In the genomic region with DNA sequence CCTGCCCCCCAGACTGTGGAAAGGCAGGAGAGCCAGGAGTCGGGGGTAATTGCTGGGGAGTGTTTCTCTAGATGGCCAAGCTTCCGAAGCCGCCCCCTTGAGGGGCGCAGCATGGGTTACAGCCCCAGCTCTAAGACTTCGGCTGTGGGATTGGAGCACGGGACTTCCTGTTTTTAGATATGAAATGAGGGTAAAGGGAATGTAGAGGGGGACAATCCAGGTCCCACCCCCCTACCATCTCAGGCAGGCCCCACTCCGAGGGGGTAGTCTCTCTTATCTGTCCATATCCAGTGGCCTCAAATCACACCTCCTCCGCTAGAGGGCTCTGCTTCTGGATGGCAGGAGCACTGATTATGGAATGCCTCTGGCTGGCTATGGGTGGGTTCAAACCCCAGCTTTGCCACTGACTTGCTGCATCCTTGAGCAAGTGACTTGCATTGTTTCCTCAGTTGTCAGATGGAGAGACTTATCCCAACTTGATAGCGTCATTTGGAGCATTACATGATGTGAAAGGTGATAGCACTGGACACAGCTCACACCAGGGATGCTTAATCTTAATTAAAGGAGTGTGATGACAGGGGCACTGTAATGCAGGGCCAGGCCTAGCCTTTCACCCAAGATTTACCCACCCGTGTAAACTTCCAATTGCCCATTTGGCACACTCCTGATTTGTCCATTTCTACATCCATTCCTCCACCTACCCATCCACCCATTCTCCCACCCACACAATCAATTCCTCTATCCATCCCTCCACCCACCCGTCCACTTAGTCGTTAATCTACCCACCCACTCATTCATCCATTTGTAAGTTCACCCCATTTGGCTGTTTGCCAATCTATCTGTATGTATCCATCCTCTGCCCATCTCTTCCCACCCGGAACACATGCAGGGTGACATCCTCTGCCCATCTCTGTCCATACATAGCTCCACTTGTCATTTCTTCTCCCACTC, we compare ENCODE assay signal across 1 cellular context.
TF ChIP-seq lines count a peak whose summit lies in the region.

No MANE protein-coding gene starts in this region.

TF ChIP-seq in WTC11, 78 proteins besides CTCF, POLR2A, EP300 and RAD21 (continued from another document):
- TF ChIP-seq, protein P1, sequence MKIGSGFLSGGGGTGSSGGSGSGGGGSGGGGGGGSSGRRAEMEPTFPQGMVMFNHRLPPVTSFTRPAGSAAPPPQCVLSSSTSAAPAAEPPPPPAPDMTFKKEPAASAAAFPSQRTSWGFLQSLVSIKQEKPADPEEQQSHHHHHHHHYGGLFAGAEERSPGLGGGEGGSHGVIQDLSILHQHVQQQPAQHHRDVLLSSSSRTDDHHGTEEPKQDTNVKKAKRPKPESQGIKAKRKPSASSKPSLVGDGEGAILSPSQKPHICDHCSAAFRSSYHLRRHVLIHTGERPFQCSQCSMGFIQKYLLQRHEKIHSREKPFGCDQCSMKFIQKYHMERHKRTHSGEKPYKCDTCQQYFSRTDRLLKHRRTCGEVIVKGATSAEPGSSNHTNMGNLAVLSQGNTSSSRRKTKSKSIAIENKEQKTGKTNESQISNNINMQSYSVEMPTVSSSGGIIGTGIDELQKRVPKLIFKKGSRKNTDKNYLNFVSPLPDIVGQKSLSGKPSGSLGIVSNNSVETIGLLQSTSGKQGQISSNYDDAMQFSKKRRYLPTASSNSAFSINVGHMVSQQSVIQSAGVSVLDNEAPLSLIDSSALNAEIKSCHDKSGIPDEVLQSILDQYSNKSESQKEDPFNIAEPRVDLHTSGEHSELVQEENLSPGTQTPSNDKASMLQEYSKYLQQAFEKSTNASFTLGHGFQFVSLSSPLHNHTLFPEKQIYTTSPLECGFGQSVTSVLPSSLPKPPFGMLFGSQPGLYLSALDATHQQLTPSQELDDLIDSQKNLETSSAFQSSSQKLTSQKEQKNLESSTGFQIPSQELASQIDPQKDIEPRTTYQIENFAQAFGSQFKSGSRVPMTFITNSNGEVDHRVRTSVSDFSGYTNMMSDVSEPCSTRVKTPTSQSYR (CRISPR knock-in tag; IDR thresholded peaks at IDR 0.05) = no peak
- TF ChIP-seq ZNF396 (CRISPR knock-in tag; IDR thresholded peaks at IDR 0.05; ENCODE audit: borderline replicate concordance) = no peak
